Comparison of ENCODE assay signal across 16 cellular contexts in the genomic region with DNA sequence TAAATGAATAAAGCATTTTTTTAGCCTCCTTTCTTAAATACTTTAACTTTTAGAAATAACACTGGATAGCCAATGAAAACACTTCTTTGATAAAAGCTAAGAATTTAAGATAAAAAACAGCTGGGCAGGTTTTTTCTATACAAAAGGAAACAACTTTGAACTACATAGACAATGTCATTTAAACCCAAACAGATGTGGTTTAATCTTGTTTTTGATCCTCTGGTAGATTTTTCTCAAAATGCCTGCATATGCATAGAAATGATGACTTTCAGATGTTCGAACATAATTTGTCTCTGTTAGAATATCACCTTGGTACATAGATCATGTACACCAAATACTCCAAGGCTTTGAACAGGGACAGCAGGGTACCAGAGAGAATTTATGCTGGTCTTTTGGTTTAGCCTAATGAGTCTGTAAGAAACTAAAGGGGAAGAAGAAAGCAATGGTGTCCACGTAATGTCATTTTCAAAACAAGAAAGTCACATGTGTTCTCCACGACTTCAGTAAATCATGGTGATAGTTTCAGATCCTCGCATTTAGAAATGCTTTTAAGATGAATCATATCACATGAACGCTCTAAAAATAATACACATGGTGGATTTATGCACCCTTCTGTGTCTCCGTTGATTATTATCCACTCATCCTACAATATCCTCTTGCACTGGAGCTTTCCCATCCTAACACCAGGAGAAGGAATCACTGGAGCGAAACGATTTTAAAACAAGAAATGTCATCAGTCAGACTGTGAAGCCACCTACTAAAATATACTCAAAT.
DNase-seq lines count a peak whose midpoint lies in the region; ATAC-seq, FAIRE-seq and TF ChIP-seq lines count a peak whose summit lies in the region.
"Had no signal": no experiment of that assay in that cellular context is flagged by ENCODE, and none has a peak within 500 bp of the region (broad histone marks: within the 10 kb centered on the region; RNA-seq: fewer than 3 reads in every experiment).

No MANE protein-coding gene starts in this region.

- H3K9me3 ChIP-seq in RWPE2 (ENCODE audit: severe bottlenecking) (no peaks in the 10 kb centered on the region), fibroblast of lung (ENCODE audit: control insufficient read depth, insufficient read depth, low read depth, low read length) (no peaks in the 10 kb centered on the region)
- H3K9me3 ChIP-seq in CD4-positive, alpha-beta memory T cell (ENCODE audit: control insufficient read depth in 1 of 2, low read length in 2 of 2), result no peaks in the 10 kb centered on the region
- H3K9me3 ChIP-seq: ascending aorta, mucosa of descending colon had no signal

- no peaks in the 10 kb centered on the region for H3K27me3 Mint-ChIP-seq in osteocyte (ENCODE audit: unreplicated experiment)
- H3K27me3 Mint-ChIP-seq in CD4-positive, alpha-beta memory T cell, result no peaks in the 10 kb centered on the region
- H3K27me3 Mint-ChIP-seq: activated T-helper 17 cell treated with anti-CD3 and anti-CD28 coated beads, Interleukin-2, amount 50 U/mL, for 72 hours had no signal

- peaks cover 52% of the 10 kb centered on the region for H3K4me1 Mint-ChIP-seq in osteocyte (ENCODE audit: unreplicated experiment)
- no peaks in the 10 kb centered on the region for H3K4me1 Mint-ChIP-seq in CD4-positive, alpha-beta memory T cell
- H3K4me1 Mint-ChIP-seq: activated T-helper 17 cell treated with anti-CD3 and anti-CD28 coated beads, Interleukin-2, amount 50 U/mL, for 72 hours; immature natural killer cell had no signal

- POLR2A ChIA-PET in CD4-positive, alpha-beta memory T cell (lab: Charles Lee; ENCODE audit: partially characterized antibody), result no interaction called here

- H3K27me3 ChIP-seq in RWPE2 (ENCODE audit: insufficient read depth, poor library complexity, severe bottlenecking) (no peaks in the 10 kb centered on the region), fibroblast of lung (ENCODE audit: control insufficient read depth, insufficient read depth, low read length) (no peaks in the 10 kb centered on the region)
- no peaks in the 10 kb centered on the region for H3K27me3 ChIP-seq in CD4-positive, alpha-beta memory T cell (ENCODE audit: insufficient read depth, low read length)
- H3K27me3 ChIP-seq: ascending aorta had no signal

- no peak overlapping the region for H3K9ac ChIP-seq in fibroblast of lung (ENCODE audit: insufficient read depth, low read length)

- H3K4me2 ChIP-seq in fibroblast of lung (ENCODE audit: extremely low read depth, insufficient read depth, low read length), result peak overlapping the region; percentile 58

- no peak for ATAC-seq in RWPE2 (ENCODE audit: low read depth)
- ATAC-seq: activated CD8-positive, alpha-beta T cell treated with anti-CD3 and anti-CD28 coated beads, Interleukin-2, amount 10 ng/mL, durations not matched to agents 7 days and 5 days; activated T-helper 17 cell treated with anti-CD3 and anti-CD28 coated beads, Interleukin-2, amount 50 U/mL, for 72 hours; GM12878; mucosa of descending colon had no signal

- no peak overlapping the region for H3K4me3 Mint-ChIP-seq in osteocyte (ENCODE audit: unreplicated experiment)
- H3K4me3 Mint-ChIP-seq in CD4-positive, alpha-beta memory T cell, result no peak overlapping the region
- H3K4me3 Mint-ChIP-seq: activated CD8-positive, alpha-beta T cell treated with anti-CD3 and anti-CD28 coated beads, Interleukin-2, amount 10 ng/mL, durations not matched to agents 7 days and 5 days; activated T-helper 17 cell treated with anti-CD3 and anti-CD28 coated beads, Interleukin-2, amount 50 U/mL, for 72 hours; immature natural killer cell had no signal

- H3K79me2 ChIP-seq in fibroblast of lung (ENCODE audit: control insufficient read depth, insufficient read depth, low read length), result no peaks in the 10 kb centered on the region

- intact Hi-C loops in CD4-positive, alpha-beta memory T cell (cut with micrococcal nuclease), result no loop called here

- peak overlapping the region; percentile 85 for H3K27ac ChIP-seq in RWPE2 (ENCODE audit: poor library complexity, severe bottlenecking)
- H3K27ac ChIP-seq in fibroblast of lung (ENCODE audit: insufficient read depth, low read length), result no peak overlapping the region
- no peak overlapping the region for H3K27ac ChIP-seq in CD4-positive, alpha-beta memory T cell (ENCODE audit: low read depth, low read length)
- H3K27ac ChIP-seq: SK-N-MC had no signal

- TF ChIP-seq CTCF in RWPE2 (IDR thresholded peaks at IDR 0.05; ENCODE audit: poor library complexity, severe bottlenecking) (no peak), fibroblast of lung (conservative IDR thresholded peaks at IDR 0.05 in 1 of 2, IDR thresholded peaks at IDR 0.05 in 1 of 2; ENCODE audit: low read depth in 1 of 2, low read length in 2 of 2) (no peak), osteocyte (IDR thresholded peaks at IDR 0.05) (no peak)

- no peak overlapping the region for H2AFZ ChIP-seq in fibroblast of lung (ENCODE audit: low read length)

- FAIRE-seq in HTR-8/SVneo (lab: Jason Lieb, UNC), result no peak
- FAIRE-seq: GM12878 had no signal

- H3K4me1 ChIP-seq in RWPE2 (ENCODE audit: insufficient read depth, poor library complexity, severe bottlenecking), result peaks cover 12% of the 10 kb centered on the region
- H3K4me1 ChIP-seq in fibroblast of lung (ENCODE audit: control insufficient read depth, extremely low read depth, insufficient read depth, low read length), result peaks cover 18% of the 10 kb centered on the region
- H3K4me1 ChIP-seq in CD4-positive, alpha-beta memory T cell (ENCODE audit: insufficient read depth, low read length), result no peaks in the 10 kb centered on the region

- H3K36me3 Mint-ChIP-seq in osteocyte (ENCODE audit: unreplicated experiment), result no peaks in the 10 kb centered on the region
- H3K36me3 Mint-ChIP-seq in CD4-positive, alpha-beta memory T cell, result no peaks in the 10 kb centered on the region
- H3K36me3 Mint-ChIP-seq: immature natural killer cell had no signal

- H3K9me3 Mint-ChIP-seq in osteocyte (ENCODE audit: unreplicated experiment), result no peaks in the 10 kb centered on the region
- H3K9me3 Mint-ChIP-seq in CD4-positive, alpha-beta memory T cell, result peaks cover 0 to 20% (median 4%) of the 10 kb centered on the region in 8 donors

- peak overlapping the region; percentile 92 for H3K27ac Mint-ChIP-seq in osteocyte (ENCODE audit: unreplicated experiment)
- no peak overlapping the region for H3K27ac Mint-ChIP-seq in CD4-positive, alpha-beta memory T cell
- H3K27ac Mint-ChIP-seq: activated CD8-positive, alpha-beta T cell treated with anti-CD3 and anti-CD28 coated beads, Interleukin-2, amount 10 ng/mL, durations not matched to agents 7 days and 5 days; activated T-helper 17 cell treated with anti-CD3 and anti-CD28 coated beads, Interleukin-2, amount 50 U/mL, for 72 hours; immature natural killer cell had no signal

- H3K4me3 ChIP-seq in RWPE2 (ENCODE audit: severe bottlenecking) (no peak overlapping the region), fibroblast of lung (replicated peaks in 1 of 4; ENCODE audit: control extremely low read depth in 1 of 4, insufficient read depth in 1 of 4, low read depth in 3 of 4, low read length in 4 of 4) (no peak overlapping the region)
- no peak overlapping the region for H3K4me3 ChIP-seq in CD4-positive, alpha-beta memory T cell (ENCODE audit: low read length in 2 of 2)
- H3K4me3 ChIP-seq: ascending aorta, GM12878, mucosa of descending colon, SK-N-MC had no signal

- DNase-seq in COLO829 (ENCODE audit: low spot score) (peak; percentile 70), RWPE2 (ENCODE audit: low spot score) (no peak), fibroblast of lung (ENCODE audit: low read depth in 2 of 2) (peak; percentile 41 to 52), osteocyte (ENCODE audit: extremely low spot score, unreplicated experiment) (no peak), NCI-H1092 (lab: John Stamatoyannopoulos, UW) (no peak), HTR-8/SVneo (ENCODE audit: insufficient read length, low spot score) (no peak), SW 1271 (lab: John Stamatoyannopoulos, UW) (no peak)
- no peak for DNase-seq in CD4-positive, alpha-beta memory T cell
- DNase-seq: activated CD8-positive, alpha-beta T cell treated with anti-CD3 and anti-CD28 coated beads, Interleukin-2, amount 10 ng/mL, durations not matched to agents 7 days and 5 days; DMS79 treated with DMSO at 0.1 percent for 48 hours; immature natural killer cell; mucosa of descending colon had no signal

- H3K36me3 ChIP-seq in RWPE2 (ENCODE audit: low read depth), result no peaks in the 10 kb centered on the region
- no peaks in the 10 kb centered on the region for H3K36me3 ChIP-seq in fibroblast of lung (ENCODE audit: control insufficient read depth, insufficient read depth, low read length)
- no peaks in the 10 kb centered on the region for H3K36me3 ChIP-seq in CD4-positive, alpha-beta memory T cell (ENCODE audit: insufficient read depth, low read length)
- H3K36me3 ChIP-seq: ascending aorta had no signal

- CTCF ChIA-PET in CD4-positive, alpha-beta memory T cell (lab: Charles Lee; ENCODE audit: partially characterized antibody), result no interaction called here

- H4K20me1 ChIP-seq in fibroblast of lung (ENCODE audit: control insufficient read depth, extremely low read depth, insufficient read depth, low read length), result no peaks in the 10 kb centered on the region

Comparison
In these comparisons a context has a peak if more than half of its experiments do, and no peak if none do; other contexts are left out.
1. DNase-seq: peak in COLO829 (single experiment) and fibroblast of lung (2 of 2); none in RWPE2 (single experiment), osteocyte (single experiment), NCI-H1092 (single experiment), HTR-8/SVneo (single experiment), SW 1271 (0 of 2) and CD4-positive, alpha-beta memory T cell (0 of 5).